Comparison of ENCODE assay signal across 19 cellular contexts in genomic region chr11:111414936-111415335, GRCh38. TPM values are rescaled to one million over a fixed set of nuclear protein-coding genes. Genes with fewer than 3 reads are reported as not detected.
A peak's percentile ranks its signal among the peaks of the same experiment; 100 is the strongest.
DNase-seq lines count a peak whose midpoint lies in the region; ATAC-seq and TF ChIP-seq lines count a peak whose summit lies in the region.
"Had no signal": no experiment of that assay in that cellular context is flagged by ENCODE, and none has a peak within 500 bp of the region (broad histone marks: within the 10 kb centered on the region; RNA-seq: fewer than 3 reads in every experiment).

No MANE protein-coding gene starts in this region.

- H3K4me3 Mint-ChIP-seq in CD14-positive monocyte (peak overlapping the region; percentile 81 to 97), IgD-negative memory B cell (peak overlapping the region; percentile 75 to 90 (median 80)), T-helper 17 cell (peak overlapping the region; percentile 66)

- H3K27ac ChIP-seq in breast epithelium = no peak overlapping the region
- H3K27ac ChIP-seq in ovary = no peak overlapping the region
- H3K27ac ChIP-seq: heart right ventricle, thoracic aorta had no signal

- DNase-seq in CD14-positive monocyte (ENCODE audit: low spot score) (no peak), T-helper 17 cell (no peak), germinal center (ENCODE audit: low spot score) (peak; percentile 35), breast epithelium (ENCODE audit: low spot score in 2 of 2) (no peak), ovary (no peak)
- DNase-seq: activated CD4-positive, alpha-beta T cell treated with anti-CD3 and anti-CD28 coated beads, Interleukin-2, amount 50 U/mL, for 1 hour; activated T-cell treated with anti-CD3 and anti-CD28 coated beads, Interleukin-2, amount 50 U/mL, for 1 hour; heart right ventricle; NCI-H1694; NCI-H446; NK-92 treated with Interleukin-12 subunit alpha and Interleukin-12 subunit beta, amount 100 ng/mL, for 24 hours; retina; stimulated activated CD4-positive, alpha-beta T cell treated with anti-CD3 and anti-CD28 coated beads, Interleukin-12 subunit alpha, Interleukin-12 subunit beta, amount 100 ng/mL, for 4 hours had no signal

- TF ChIP-seq EP300 in ovary (IDR thresholded peaks at IDR 0.05) = no peak

- TF ChIP-seq POLR2A in breast epithelium (IDR thresholded peaks at IDR 0.05) (no peak), ovary (IDR thresholded peaks at IDR 0.05) (no peak)

- H3K9me3 Mint-ChIP-seq in CD14-positive monocyte = peaks cover 0 to 2% (median 0%) of the 10 kb centered on the region in 7 donors
- H3K9me3 Mint-ChIP-seq in IgD-negative memory B cell = no peaks in the 10 kb centered on the region
- H3K9me3 Mint-ChIP-seq: activated naive CD4-positive, alpha-beta T cell treated with anti-CD3 and anti-CD28 coated beads, Interleukin-2, amount 50 U/mL, for 24 hours had no signal

- no peaks in the 10 kb centered on the region for H3K27me3 ChIP-seq in breast epithelium
- no peaks in the 10 kb centered on the region for H3K27me3 ChIP-seq in ovary
- H3K27me3 ChIP-seq: heart right ventricle had no signal

- ATAC-seq in T-helper 17 cell (no peak), HG03442 (IDR thresholded peaks at IDR 0.05; ENCODE audit: unreplicated experiment) (no peak)
- ATAC-seq: heart right ventricle had no signal

- WGBS in ovary, 3 donors = 91 to 95% (median 91%) methylated on average over 3 of the region's 3 CpGs

- peak overlapping the region in 1 of 7 donors; percentile 3 for H3K27ac Mint-ChIP-seq in CD14-positive monocyte
- H3K27ac Mint-ChIP-seq in IgD-negative memory B cell = peak overlapping the region; percentile 84 to 99 (median 97)
- peak overlapping the region; percentile 61 for H3K27ac Mint-ChIP-seq in T-helper 17 cell

- TF ChIP-seq CTCF in CD14-positive monocyte (IDR thresholded peaks at IDR 0.05) (no peak), breast epithelium (IDR thresholded peaks at IDR 0.05) (no peak), ovary (IDR thresholded peaks at IDR 0.05) (no peak)

- H3K36me3 ChIP-seq in breast epithelium (no peaks in the 10 kb centered on the region), ovary (no peaks in the 10 kb centered on the region)
- H3K36me3 ChIP-seq: heart right ventricle, thoracic aorta had no signal

- no peaks in the 10 kb centered on the region for H3K36me3 Mint-ChIP-seq in CD14-positive monocyte
- H3K36me3 Mint-ChIP-seq in IgD-negative memory B cell = no peaks in the 10 kb centered on the region
- peaks cover 2% of the 10 kb centered on the region for H3K36me3 Mint-ChIP-seq in T-helper 17 cell (ENCODE audit: low read depth)
- H3K36me3 Mint-ChIP-seq: activated naive CD4-positive, alpha-beta T cell treated with anti-CD3 and anti-CD28 coated beads, Interleukin-2, amount 50 U/mL, for 24 hours had no signal

- H3K4me1 Mint-ChIP-seq in CD14-positive monocyte (peaks cover 24% of the 10 kb centered on the region), IgD-negative memory B cell (peaks cover 75 to 91% (median 91%) of the 10 kb centered on the region in 3 donors), T-helper 17 cell (peaks cover 18% of the 10 kb centered on the region)

- intact Hi-C loops in CD14-positive monocyte (cut with micrococcal nuclease) (no loop called here), breast epithelium (cut with DNase I; ENCODE audit: low total_unique reads) (no loop called here), ovary (cut with DNase I) (loop anchor here in 1 of 4 donors (5.0 kb wide), 1 partner anchor 118 kb away; the partner anchor contains the start of gene POU2AF3)

- H3K9me3 ChIP-seq in T-helper 17 cell (ENCODE audit: control insufficient read depth, low read length, poor library complexity, severe bottlenecking) (no peaks in the 10 kb centered on the region), breast epithelium (no peaks in the 10 kb centered on the region), ovary (no peaks in the 10 kb centered on the region)
- H3K9me3 ChIP-seq: heart right ventricle, thoracic aorta had no signal

- H3K4me3 ChIP-seq in breast epithelium = no peak overlapping the region
- no peak overlapping the region for H3K4me3 ChIP-seq in ovary
- H3K4me3 ChIP-seq: heart right ventricle, thoracic aorta had no signal

- H3K4me1 ChIP-seq in breast epithelium (peaks cover 0 to 17% of the 10 kb centered on the region in 2 donors), ovary (ENCODE audit: insufficient read depth) (peaks cover 24% of the 10 kb centered on the region)

- peaks cover 2 to 7% (median 2%) of the 10 kb centered on the region in 3 donors for H3K27me3 Mint-ChIP-seq in CD14-positive monocyte (ENCODE audit: low read depth in 3 of 3)
- no peaks in the 10 kb centered on the region for H3K27me3 Mint-ChIP-seq in IgD-negative memory B cell
- H3K27me3 Mint-ChIP-seq in T-helper 17 cell = peaks cover 8% of the 10 kb centered on the region
- H3K27me3 Mint-ChIP-seq: activated naive CD4-positive, alpha-beta T cell treated with anti-CD3 and anti-CD28 coated beads, Interleukin-2, amount 50 U/mL, for 24 hours had no signal

RNA-seq across cellular contexts. Expression of gene POU2AF1, which starts 35.9 kb away (rescaled TPM):
- polyA plus RNA-seq in CD14-positive monocyte (under 1 TPM; 0.07 to 0.12 TPM), IgD-negative memory B cell (194 TPM), ovary (1 to 10 TPM in 1 of 2 donors, under 1 TPM in 1; 0.29 to 1.2 TPM)
- total RNA-seq in T-helper 17 cell (10 to 100 TPM in 1 of 2 donors, 1 to 10 TPM in 1; 1.6 to 10.5 TPM), breast epithelium (1 to 10 TPM in 2 of 3 donors, under 1 TPM in 1; 0.16 to 5.6 (median 3.5) TPM), ovary (1 to 10 TPM in 3 of 7 donors, under 1 TPM in 4; 0.48 to 4.1 (median 0.83) TPM)
- total RNA-seq: H4, M059J, thoracic aorta had no signal
